In genomic region chr18:70195014-70195614, GRCh38 we compare ENCODE assay signal across 9 cellular contexts. TPM values are rescaled to one million over a fixed set of nuclear protein-coding genes. Genes with fewer than 3 reads are reported as not detected.
A peak's percentile ranks its signal among the peaks of the same experiment; 100 is the strongest.
DNase-seq lines count a peak whose midpoint lies in the region; ATAC-seq and TF ChIP-seq lines count a peak whose summit lies in the region.
"Had no signal": no experiment of that assay in that cellular context is flagged by ENCODE, and none has a peak within 500 bp of the region (broad histone marks: within the 10 kb centered on the region; RNA-seq: fewer than 3 reads in every experiment).

No MANE protein-coding gene starts in this region.

- TF ChIP-seq EP300 in upper lobe of left lung (IDR thresholded peaks at IDR 0.05) = no peak

- ATAC-seq in GM18867 (IDR thresholded peaks at IDR 0.05; ENCODE audit: unreplicated experiment) (peak; percentile 38), GM21529 (IDR thresholded peaks at IDR 0.05; ENCODE audit: unreplicated experiment) (peak; percentile 48), HG03196 (IDR thresholded peaks at IDR 0.05; ENCODE audit: unreplicated experiment) (peak; percentile 35), upper lobe of left lung (ENCODE audit: low FRiP score in 2 of 2) (no peak)

- DNase-seq in left ventricle myocardium inferior = no peak
- no peak for DNase-seq in upper lobe of left lung
- DNase-seq in dorsolateral prefrontal cortex = no peak
- DNase-seq in C1 segment of cervical spinal cord (lab: John Stamatoyannopoulos, UW) = no peak
- DNase-seq: glutamatergic neuron, NCI-H1436 had no signal

- H3K27ac ChIP-seq in left ventricle myocardium inferior (replicated peaks) (peak overlapping the region; percentile 50), upper lobe of left lung (no peak overlapping the region), dorsolateral prefrontal cortex (peak overlapping the region in 3 of 59 donors; percentile 2 to 28 (median 19))

- H3K4me3 ChIP-seq in left ventricle myocardium inferior (no peak overlapping the region), upper lobe of left lung (no peak overlapping the region), dorsolateral prefrontal cortex (no peak overlapping the region)

- H3K27me3 ChIP-seq in left ventricle myocardium inferior (ENCODE audit: low read depth) (no peaks in the 10 kb centered on the region), upper lobe of left lung (no peaks in the 10 kb centered on the region), dorsolateral prefrontal cortex (no peaks in the 10 kb centered on the region)

- no peak for TF ChIP-seq POLR2A in upper lobe of left lung (IDR thresholded peaks at IDR 0.05)

- WGBS in upper lobe of left lung, 2 donors = 72 to 79% methylated on average over 3 of the region's 3 CpGs

- no peak for TF ChIP-seq CTCF in left ventricle myocardium inferior (IDR thresholded peaks at IDR 0.05; ENCODE audit: borderline replicate concordance)
- no peak for TF ChIP-seq CTCF in upper lobe of left lung (IDR thresholded peaks at IDR 0.05)
- TF ChIP-seq CTCF in dorsolateral prefrontal cortex (IDR thresholded peaks at IDR 0.05 in 54 of 56, conservative IDR thresholded peaks at IDR 0.05 in 2 of 56; ENCODE audit: low read depth in 1 of 56, partially characterized antibody in 56 of 56) = no peak

- H3K36me3 ChIP-seq in left ventricle myocardium inferior = peaks cover 78% of the 10 kb centered on the region
- H3K36me3 ChIP-seq in upper lobe of left lung = peaks cover 0 to 65% (median 6%) of the 10 kb centered on the region in 4 donors

- H3K9me3 ChIP-seq in left ventricle myocardium inferior (replicated peaks) (no peaks in the 10 kb centered on the region), upper lobe of left lung (no peaks in the 10 kb centered on the region)

- H3K4me1 ChIP-seq in left ventricle myocardium inferior (peaks cover 6% of the 10 kb centered on the region), upper lobe of left lung (peaks cover 0 to 3% (median 0%) of the 10 kb centered on the region in 4 donors)

- intact Hi-C loops in left ventricle myocardium inferior (cut with micrococcal nuclease) = loop anchor here (2.0 kb wide), 1 partner anchor 240 kb away; no protein-coding TSS in a partner anchor
- intact Hi-C loops in dorsolateral prefrontal cortex (cut with DNase I) = loop anchor here (2.0 to 5.0 kb wide), 3 partner anchors 240 to 260 kb away; no protein-coding TSS in a partner anchor

RNA-seq across cellular contexts. Expression of gene RTTN, which starts 10.4 kb away (rescaled TPM):
- total RNA-seq in left ventricle myocardium inferior (10.6 TPM), upper lobe of left lung (10 to 100 TPM in 5 of 6 donors, 1 to 10 TPM in 1; 8.3 to 32.9 (median 12.5) TPM), dorsolateral prefrontal cortex (10 to 100 TPM; 15.2 to 42.3 (median 25.8) TPM)

Comparison
In these comparisons a context has a peak if more than half of its experiments do, and no peak if none do; other contexts are left out.
1. ATAC-seq: peak in GM18867 (single experiment), GM21529 (single experiment) and HG03196 (single experiment); none in upper lobe of left lung (0 of 2).